1 cellular context compared by ENCODE assay signal in genomic region chr14:85234626-85235025, GRCh38.
TF ChIP-seq lines count a peak whose summit lies in the region.

No MANE protein-coding gene starts in this region.

TF ChIP-seq in SK-N-SH treated with all-trans-retinoic acid at 6 μM for 48 hours, 23 proteins besides CTCF, POLR2A, EP300 and RAD21 (continued from another document):
- TF ChIP-seq CSRNP3 (CRISPR knock-in tag; IDR thresholded peaks at IDR 0.05) (no peak), GLIS3 (CRISPR knock-in tag; IDR thresholded peaks at IDR 0.05) (no peak), SNAI2 (CRISPR knock-in tag; IDR thresholded peaks at IDR 0.05) (no peak), TSHZ2 (CRISPR knock-in tag; IDR thresholded peaks at IDR 0.05) (no peak), TOX (CRISPR knock-in tag; IDR thresholded peaks at IDR 0.05; ENCODE audit: borderline replicate concordance) (no peak), ZC3H10 (CRISPR knock-in tag; IDR thresholded peaks at IDR 0.05) (no peak), ZFP3 (CRISPR knock-in tag; IDR thresholded peaks at IDR 0.05) (no peak), ZFP30 (CRISPR knock-in tag; IDR thresholded peaks at IDR 0.05) (no peak)
